12 cellular contexts compared by ENCODE assay signal in genomic region chr15:92878593-92879053, GRCh38. TPM values are rescaled to one million over a fixed set of nuclear protein-coding genes. Genes with fewer than 3 reads are reported as not detected.
DNase-seq lines count a peak whose midpoint lies in the region; ATAC-seq and TF ChIP-seq lines count a peak whose summit lies in the region.
"Had no signal": no experiment of that assay in that cellular context is flagged by ENCODE, and none has a peak within 500 bp of the region (broad histone marks: within the 10 kb centered on the region; RNA-seq: fewer than 3 reads in every experiment).

No MANE protein-coding gene starts in this region.

- H3K36me3 ChIP-seq in Karpas-422 (ENCODE audit: insufficient read depth, low read length) (peaks cover 4% of the 10 kb centered on the region), SK-N-MC (ENCODE audit: insufficient read depth, low read length) (peaks cover 2% of the 10 kb centered on the region; the same call in 1 of the 2 replicates), osteoblast (ENCODE audit: insufficient read depth, low read length) (no peaks in the 10 kb centered on the region)

- H3K27me3 ChIP-seq in Karpas-422 (ENCODE audit: low read length) (no peaks in the 10 kb centered on the region), osteoblast (ENCODE audit: insufficient read depth, low read length) (no peaks in the 10 kb centered on the region)

- H3K4me1 ChIP-seq in Karpas-422 (ENCODE audit: low read length) (peaks cover 10% of the 10 kb centered on the region), osteoblast (ENCODE audit: insufficient read depth, low read length) (peaks cover 14% of the 10 kb centered on the region)

- no peak overlapping the region for H3K4me2 ChIP-seq in Karpas-422 (ENCODE audit: low read depth, low read length, poor library complexity, severe bottlenecking)
- H3K4me2 ChIP-seq in osteoblast (ENCODE audit: insufficient read depth, low read length) = no peak overlapping the region

- DNase-seq in DMS53 (lab: John Stamatoyannopoulos, UW) (peak; percentile 82), Karpas-422 (no peak), SK-N-MC (ENCODE audit: low read depth, low spot score) (no peak), osteoblast (ENCODE audit: insufficient read length, low spot score, missing footprints) (no peak), SKM-1 treated with dmso at 0.1 percent for 144 hours (lab: John Stamatoyannopoulos, UW; ENCODE audit: unreplicated experiment) (no peak), cortex of kidney (lab: John Stamatoyannopoulos, UW) (no peak), GM13977 (ENCODE audit: low spot score) (no peak)
- DNase-seq: activated CD4-positive, alpha-beta T cell treated with anti-CD3 and anti-CD28 coated beads for 4 hours; activated effector memory CD4-positive, alpha-beta T cell treated with anti-CD3 and anti-CD28 coated beads, Interleukin-2, amount 50 U/mL, for 16 hours; stimulated activated CD4-positive, alpha-beta T cell treated with anti-CD3 and anti-CD28 coated beads, Interleukin-12 subunit alpha, Interleukin-12 subunit beta, amount 100 ng/mL, for 4 hours; stimulated activated CD8-positive, alpha-beta memory T cell treated with anti-CD3 and anti-CD28 coated beads, Interleukin-4, amount 100 ng/mL, for 48 hours had no signal

- no peaks in the 10 kb centered on the region for H3K9me2 ChIP-seq in Karpas-422 (replicated peaks; ENCODE audit: insufficient read depth, low read length)

- H3K27ac ChIP-seq in Karpas-422 (ENCODE audit: low read length) (no peak overlapping the region), SK-N-MC (0 out of 2 replicates have a peak overlapping the region, but pooled peaks have one; percentile 10), osteoblast (ENCODE audit: low read depth, low read length) (no peak overlapping the region)

- H2AFZ ChIP-seq in Karpas-422 (ENCODE audit: low read length) (peak overlapping the region; percentile 32; the same call in 1 of the 2 replicates), osteoblast (ENCODE audit: low read length) (peak overlapping the region; percentile 19)

- H4K20me1 ChIP-seq in Karpas-422 (ENCODE audit: insufficient read depth, low read depth, low read length) (no peaks in the 10 kb centered on the region), osteoblast (ENCODE audit: insufficient read depth, low read length) (no peaks in the 10 kb centered on the region)

- no peak for ATAC-seq in HG03457 (IDR thresholded peaks at IDR 0.05; ENCODE audit: unreplicated experiment)

- H3K4me3 ChIP-seq in Karpas-422 (ENCODE audit: low read length) = no peak overlapping the region
- H3K4me3 ChIP-seq in SK-N-MC = no peak overlapping the region
- no peak overlapping the region for H3K4me3 ChIP-seq in osteoblast (ENCODE audit: insufficient read depth, low read length)

- TF ChIP-seq CTCF in osteoblast (IDR thresholded peaks at IDR 0.05; ENCODE audit: extremely low read depth, low read depth, low read length) = no peak
- no peak for TF ChIP-seq CTCF in GM13977 (IDR thresholded peaks at IDR 0.05; ENCODE audit: extremely low read depth, insufficient read depth, missing control alignments)

- H3K9ac ChIP-seq in Karpas-422 (ENCODE audit: low read length) (no peak overlapping the region), SK-N-MC (ENCODE audit: insufficient read length) (no peak overlapping the region)

- H3K79me2 ChIP-seq in Karpas-422 (ENCODE audit: low read length) (peaks cover 7% of the 10 kb centered on the region), osteoblast (ENCODE audit: insufficient read depth, low read length) (peaks cover 8% of the 10 kb centered on the region)

- H3K9me3 ChIP-seq in Karpas-422 (ENCODE audit: low read length) = no peaks in the 10 kb centered on the region
- H3K9me3 ChIP-seq in SK-N-MC (ENCODE audit: low read depth, low read length) = no peaks in the 10 kb centered on the region
- H3K9me3 ChIP-seq in osteoblast (ENCODE audit: low read depth, low read length) = no peaks in the 10 kb centered on the region

- in situ Hi-C loops in GM13977 (cut with MboI; ENCODE audit: low pct_unique_long_range_greater_than_20kb, low sequenced_read_pairs, unreplicated experiment) = no loop called here

RNA-seq across cellular contexts. Expression of gene CHD2, which starts 21.5 kb away (rescaled TPM):
- 22.1 and 37.3 TPM in 2 replicates for total RNA-seq in Karpas-422 (2014; rRNA removed; shearing (Covaris generic); ENCODE audit: low replicate concordance)
- total RNA-seq in osteoblast = 94.0 and 98.8 TPM in 2 replicates
